Comparison of ENCODE assay signal across 13 cellular contexts in genomic region chr10:31426425-31426824, GRCh38.
DNase-seq lines count a peak whose midpoint lies in the region; ATAC-seq and TF ChIP-seq lines count a peak whose summit lies in the region.
"Had no signal": no experiment of that assay in that cellular context is flagged by ENCODE, and none has a peak within 500 bp of the region (broad histone marks: within the 10 kb centered on the region; RNA-seq: fewer than 3 reads in every experiment).

No MANE protein-coding gene starts in this region.

- no peaks in the 10 kb centered on the region for H3K36me3 ChIP-seq in mammary epithelial cell (ENCODE audit: insufficient read depth, low read length)

- peak; percentile 60 for ATAC-seq in left lobe of liver

- in situ Hi-C loops in mammary epithelial cell (cut with MboI; ENCODE audit: low sequenced_read_pairs in 2 of 2): no loop called here

- peak; percentile 17 for DNase-seq in AG08396 (ENCODE audit: low spot score)
- DNase-seq in HS-27A (ENCODE audit: low read depth): peak; percentile 31
- DNase-seq in mammary epithelial cell: peak; percentile 38
- no peak for DNase-seq in left lobe of liver (ENCODE audit: low spot score)
- no peak for DNase-seq in activated gamma-delta T cell treated with Interleukin-2 at 50 U/mL for 16 hours
- no peak for DNase-seq in activated CD4-positive, CD25-positive, alpha-beta regulatory T cell treated with anti-CD3 and anti-CD28 coated beads, Interleukin-2, amount 50 U/mL, for 72 hours
- DNase-seq in coronary artery (ENCODE audit: low spot score): no peak
- DNase-seq in activated effector memory CD4-positive, alpha-beta T cell treated with anti-CD3 and anti-CD28 coated beads, Interleukin-2, amount 50 U/mL, for 16 hours: no peak
- DNase-seq: activated CD4-positive, alpha-beta T cell treated with anti-CD3 and anti-CD28 coated beads, Interleukin-2, amount 10 ng/mL, durations not matched to agents 7 days and 5 days; cerebellar nuclear complex; DND-41; NCI-H748 treated with DMSO at 0.1 percent for 48 hours; stimulated activated CD4-positive, alpha-beta T cell treated with anti-CD3 and anti-CD28 coated beads, Interleukin-2, amount 100 ng/mL, for 24 hours had no signal

- no peak for TF ChIP-seq CTCF in mammary epithelial cell (conservative IDR thresholded peaks at IDR 0.05 in 1 of 2, IDR thresholded peaks at IDR 0.05 in 1 of 2; ENCODE audit: extremely low read depth in 1 of 2, insufficient read depth in 1 of 2, low read depth in 1 of 2, low read length in 2 of 2)
- TF ChIP-seq CTCF in coronary artery (IDR thresholded peaks at IDR 0.05): no peak

- H2AFZ ChIP-seq in mammary epithelial cell (ENCODE audit: low read depth, low read length): no peak overlapping the region

- CTCF ChIA-PET in mammary epithelial cell (lab: Charles Lee; ENCODE audit: low non-redundant PET): no interaction called here

- H3K27ac ChIP-seq in mammary epithelial cell (ENCODE audit: insufficient read depth, low read depth, low read length) (no peak overlapping the region), coronary artery (peak overlapping the region in 1 of 2 donors; percentile 57)

- H3K4me2 ChIP-seq in mammary epithelial cell (ENCODE audit: insufficient read depth, low read depth, low read length): no peak overlapping the region

- no peaks in the 10 kb centered on the region for H3K79me2 ChIP-seq in mammary epithelial cell (ENCODE audit: insufficient read depth, low read length)

- no peaks in the 10 kb centered on the region for H3K4me1 ChIP-seq in mammary epithelial cell (ENCODE audit: insufficient read depth, low read length)

- intact Hi-C loops in mammary epithelial cell (cut with micrococcal nuclease): no loop called here

- WGBS in mammary epithelial cell (ENCODE audit: low coverage, missing lambda C conversion rate): 80% methylated on average over 2 of the region's 2 CpGs

- dilution Hi-C loops in mammary epithelial cell (cut with HindIII; ENCODE audit: low sequenced_read_pairs): no loop called here

- BruUV-seq in mammary epithelial cell (replicated peaks; lab: Mats Ljungman, UMichigan): no TSS peak

- H3K4me3 ChIP-seq in mammary epithelial cell (replicated peaks in 1 of 3; ENCODE audit: insufficient read depth in 1 of 3, low read depth in 2 of 3, low read length in 3 of 3): no peak overlapping the region
- H3K4me3 ChIP-seq in coronary artery: no peak overlapping the region

- H4K20me1 ChIP-seq in mammary epithelial cell (ENCODE audit: insufficient read depth, low read length): no peaks in the 10 kb centered on the region

- H3K9ac ChIP-seq in mammary epithelial cell (ENCODE audit: insufficient read depth, low read length): no peak overlapping the region

- H3K27me3 ChIP-seq in mammary epithelial cell (ENCODE audit: insufficient read depth, low read length): no peaks in the 10 kb centered on the region

- no peaks in the 10 kb centered on the region for H3K9me3 ChIP-seq in mammary epithelial cell (replicated peaks; ENCODE audit: insufficient read depth, low read length)

Comparison
In these comparisons a context has a peak if more than half of its experiments do, and no peak if none do; other contexts are left out.
1. DNase-seq: peak in AG08396 (single experiment), HS-27A (single experiment) and mammary epithelial cell (single experiment); none in left lobe of liver (single experiment), activated gamma-delta T cell treated with Interleukin-2 at 50 U/mL for 16 hours (single experiment), activated CD4-positive, CD25-positive, alpha-beta regulatory T cell treated with anti-CD3 and anti-CD28 coated beads, Interleukin-2, amount 50 U/mL, for 72 hours (single experiment), coronary artery (single experiment) and activated effector memory CD4-positive, alpha-beta T cell treated with anti-CD3 and anti-CD28 coated beads, Interleukin-2, amount 50 U/mL, for 16 hours (single experiment).